In genomic region chr14:63273091-63273490, GRCh38 we compare ENCODE assay signal across 24 cellular contexts. TPM values are rescaled to one million over a fixed set of nuclear protein-coding genes. Genes with fewer than 3 reads are reported as not detected.
DNase-seq lines count a peak whose midpoint lies in the region; ATAC-seq and TF ChIP-seq lines count a peak whose summit lies in the region.
"Had no signal": no experiment of that assay in that cellular context is flagged by ENCODE, and none has a peak within 500 bp of the region (broad histone marks: within the 10 kb centered on the region; RNA-seq: fewer than 3 reads in every experiment).

No MANE protein-coding gene starts in this region.

- H3K18ac ChIP-seq in IMR-90 (ENCODE audit: low read depth, low read length), result no peak overlapping the region

- WGBS in IMR-90 (ENCODE audit: extremely low coverage in 2 of 2, insufficient read length in 1 of 2), 2 experiments, result no CpG with 5 or more reads among the region's 2 CpGs
- WGBS in gastroesophageal sphincter (ENCODE audit: low coverage in 1 of 2), 2 donors, result 17 to 37% methylated on average over 2 of the region's 2 CpGs

- H3K4me3 ChIP-seq in IMR-90 (ENCODE audit: insufficient read depth, low read depth, low read length) (no peak overlapping the region), gastroesophageal sphincter (no peak overlapping the region), upper lobe of right lung (no peak overlapping the region)
- H3K4me3 ChIP-seq: GM12878 had no signal

- H4K91ac ChIP-seq in IMR-90 (ENCODE audit: insufficient read depth, low read depth, low read length), result no peak overlapping the region

- no peak overlapping the region for H2BK20ac ChIP-seq in IMR-90 (ENCODE audit: low read depth, low read length)

- H3K4ac ChIP-seq in IMR-90 (ENCODE audit: low read depth, low read length), result no peak overlapping the region

- H3K9me1 ChIP-seq in IMR-90 (ENCODE audit: insufficient read depth, low read length), result no peaks in the 10 kb centered on the region

- H3K4me2 ChIP-seq in IMR-90 (ENCODE audit: low read depth, low read length), result no peak overlapping the region

- no peak for TF ChIP-seq RAD21 in IMR-90 (IDR thresholded peaks at IDR 0.05; ENCODE audit: low read length)

- H3K14ac ChIP-seq in IMR-90 (replicated peaks; ENCODE audit: low read depth, low read length), result no peak overlapping the region

- no peaks in the 10 kb centered on the region for H3K4me1 ChIP-seq in IMR-90 (ENCODE audit: control insufficient read depth, insufficient read depth, low read length)
- H3K4me1 ChIP-seq in gastroesophageal sphincter, result peaks cover 0 to 37% (median 7%) of the 10 kb centered on the region in 3 donors
- H3K4me1 ChIP-seq in upper lobe of right lung, result peaks cover 7% of the 10 kb centered on the region

- TF ChIP-seq EP300 in gastroesophageal sphincter (IDR thresholded peaks at IDR 0.05), result no peak

- H3K56ac ChIP-seq in IMR-90 (ENCODE audit: extremely low read depth, insufficient read depth, low read length), result no peak overlapping the region

- CTCF ChIA-PET in IMR-90 (lab: Yijun Ruan, JAX), result no interaction called here

- no peaks in the 10 kb centered on the region for H4K20me1 ChIP-seq in IMR-90 (ENCODE audit: insufficient read depth, low read length)

- dilution Hi-C loops in IMR-90 (cut with HindIII; ENCODE audit: low sequenced_read_pairs, unreplicated experiment), result no loop called here

- TF ChIP-seq CTCF in IMR-90 (conservative IDR thresholded peaks at IDR 0.05; ENCODE audit: low read depth, low read length), result no peak
- TF ChIP-seq CTCF in gastroesophageal sphincter (IDR thresholded peaks at IDR 0.05), result no peak
- TF ChIP-seq CTCF in upper lobe of right lung (IDR thresholded peaks at IDR 0.05), result no peak

- H2BK120ac ChIP-seq in IMR-90 (ENCODE audit: low read depth, low read length), result no peak overlapping the region

- H2BK15ac ChIP-seq in IMR-90 (ENCODE audit: low read depth, low read length), result no peak overlapping the region

- no peaks in the 10 kb centered on the region for H3K27me3 ChIP-seq in IMR-90 (ENCODE audit: control insufficient read depth, insufficient read depth, low read length)
- no peaks in the 10 kb centered on the region for H3K27me3 ChIP-seq in gastroesophageal sphincter
- no peaks in the 10 kb centered on the region for H3K27me3 ChIP-seq in upper lobe of right lung

- no peak; the same call in 1 of the 2 replicates for ATAC-seq in IMR-90 (ENCODE audit: low read depth)
- ATAC-seq in gastroesophageal sphincter, result no peak
- ATAC-seq in upper lobe of right lung, result peak; percentile 20
- no peak for ATAC-seq in HG03432 (IDR thresholded peaks at IDR 0.05; ENCODE audit: unreplicated experiment)
- ATAC-seq: GM12878, HepG2, Panc1 had no signal

- intact Hi-C loops in IMR-90 (cut with micrococcal nuclease), result loop anchor here (10.0 kb wide), 1 partner anchor 1348 kb away; no protein-coding TSS in a partner anchor
- intact Hi-C loops in upper lobe of right lung (cut with DNase I), result no loop called here

- no peaks in the 10 kb centered on the region for H3K9me3 ChIP-seq in IMR-90 (ENCODE audit: control insufficient read depth, insufficient read depth, low read length)
- H3K9me3 ChIP-seq in gastroesophageal sphincter, result no peaks in the 10 kb centered on the region
- H3K9me3 ChIP-seq in upper lobe of right lung, result no peaks in the 10 kb centered on the region

- no peak overlapping the region for H3K9ac ChIP-seq in IMR-90 (ENCODE audit: low read depth, low read length)

- H2BK5ac ChIP-seq in IMR-90 (ENCODE audit: low read depth, low read length, poor library complexity, severe bottlenecking), result no peak overlapping the region

- BruUV-seq in IMR-90 (replicated peaks; lab: Mats Ljungman, UMichigan), result no TSS peak

- POLR2A ChIA-PET in IMR-90 (lab: Charles Lee; ENCODE audit: unreplicated experiment), result no interaction called here

- H2AK9ac ChIP-seq in IMR-90 (replicated peaks; ENCODE audit: low read depth, low read length, poor library complexity), result no peak overlapping the region

- DNase-seq in EH (ENCODE audit: low read depth), result peak; percentile 40
- peak; percentile 12 for DNase-seq in IMR-90
- DNase-seq in upper lobe of right lung, result no peak
- no peak for DNase-seq in EL
- DNase-seq in activated CD4-positive, alpha-beta T cell treated with anti-CD3 and anti-CD28 coated beads, Interleukin-2, amount 50 U/mL, for 1 hour, result no peak
- DNase-seq: CD4-positive, CD25-positive, alpha-beta regulatory T cell; H7; HFFc6; KBM-7; MM.1S; NCI-H1048; NCI-H1436; NCI-H187 treated with DMSO at 0.1 percent for 48 hours; NCI-H2107; NCI-H510A had no signal

- H2AK5ac ChIP-seq in IMR-90 (ENCODE audit: low read depth, low read length), result no peak overlapping the region

- no peaks in the 10 kb centered on the region for H3K79me1 ChIP-seq in IMR-90 (ENCODE audit: low read depth in 1 of 2, low read length in 2 of 2)

- in situ Hi-C loops in IMR-90 (cut with MboI; ENCODE audit: low sequenced_read_pairs), result loop anchor here (5.0 kb wide), 1 partner anchor 101 kb away; no protein-coding TSS in a partner anchor

- no peak overlapping the region for H4K8ac ChIP-seq in IMR-90 (ENCODE audit: low read depth in 2 of 2, low read length in 2 of 2)

- no peak overlapping the region for H2AFZ ChIP-seq in IMR-90 (replicated peaks; ENCODE audit: low read length, poor library complexity)

- H3K23ac ChIP-seq in IMR-90 (ENCODE audit: low read depth, low read length), result no peak overlapping the region

- TF ChIP-seq POLR2A in IMR-90 (IDR thresholded peaks at IDR 0.05; ENCODE audit: low read depth, low read length) (no peak), gastroesophageal sphincter (IDR thresholded peaks at IDR 0.05) (no peak)

- H4K5ac ChIP-seq in IMR-90 (ENCODE audit: low read depth, low read length), result no peak overlapping the region

- no peak overlapping the region for H3K27ac ChIP-seq in IMR-90 (ENCODE audit: insufficient read depth, low read length)
- peak overlapping the region in 3 of 4 donors; percentile 39 to 56 (median 52) for H3K27ac ChIP-seq in gastroesophageal sphincter
- H3K27ac ChIP-seq in upper lobe of right lung, result peak overlapping the region; percentile 49
- H3K27ac ChIP-seq: HL-60 had no signal

- H3K36me3 ChIP-seq in IMR-90 (ENCODE audit: control insufficient read depth, insufficient read depth, low read length) (no peaks in the 10 kb centered on the region), gastroesophageal sphincter (peaks cover 0 to 8% of the 10 kb centered on the region in 2 donors), upper lobe of right lung (no peaks in the 10 kb centered on the region)

TF ChIP-seq in IMR-90, 13 proteins besides CTCF, POLR2A, EP300 and RAD21:
- no peak for TF ChIP-seq MXI1 (IDR thresholded peaks at IDR 0.05; ENCODE audit: borderline replicate concordance, low read depth, low read length)
- TF ChIP-seq FOS (IDR thresholded peaks at IDR 0.05; ENCODE audit: low read depth, low read length), result no peak
- TF ChIP-seq CHD1 (IDR thresholded peaks at IDR 0.05; ENCODE audit: low read depth, low read length), result no peak
- TF ChIP-seq MAZ (IDR thresholded peaks at IDR 0.05; ENCODE audit: borderline replicate concordance, low read depth, low read length), result no peak
- no peak for TF ChIP-seq NFE2L2 (IDR thresholded peaks at IDR 0.05; ENCODE audit: low read depth, low read length)
- no peak for TF ChIP-seq CEBPB (IDR thresholded peaks at IDR 0.05; ENCODE audit: low read depth, low read length)
- no peak for TF ChIP-seq ELK1 (IDR thresholded peaks at IDR 0.05; ENCODE audit: borderline replicate concordance, low read depth, low read length)
- TF ChIP-seq RFX5 (IDR thresholded peaks at IDR 0.05; ENCODE audit: low read depth, low read length), result no peak
- TF ChIP-seq RCOR1 (IDR thresholded peaks at IDR 0.05; ENCODE audit: insufficient replicate concordance, low read length), result no peak
- TF ChIP-seq SMC3 (IDR thresholded peaks at IDR 0.05; ENCODE audit: low read depth, low read length), result no peak
- TF ChIP-seq BHLHE40 (IDR thresholded peaks at IDR 0.05; ENCODE audit: low read depth, low read length), result no peak
- TF ChIP-seq USF2 (IDR thresholded peaks at IDR 0.05; ENCODE audit: low read depth, low read length), result no peak
- no peak for TF ChIP-seq MAFK (IDR thresholded peaks at IDR 0.05; ENCODE audit: low read depth, low read length)

RNA-seq across cellular contexts. Expression of gene GPHB5, which starts 45.6 kb away (rescaled TPM):
- total RNA-seq in IMR-90 (2012; rRNA removed) (not detected in 2 replicates), gastroesophageal sphincter (not detected), upper lobe of right lung (not detected)
- not detected in 2 replicates for polyA plus RNA-seq in IMR-90 (2012; rRNA removed)
- polyA plus RNA-seq in IMR-90 (2012; cell fraction: cytosol; rRNA removed), result not detected in 2 replicates
- polyA plus RNA-seq in IMR-90 (2012; cell fraction: nucleus; rRNA removed; ENCODE audit: low replicate concordance), result not detected in 2 replicates
- total RNA-seq: A673; CD4-positive, CD25-positive, alpha-beta regulatory T cell; GM12878; H7; HepG2; HFFc6; HT-29 had no signal
- polyA plus RNA-seq: BJ; CD4-positive, CD25-positive, alpha-beta regulatory T cell; GM12878; HepG2 had no signal

Comparison
In these comparisons a context has a peak if more than half of its experiments do, and no peak if none do; other contexts are left out.
1. DNase-seq: peak in EH (single experiment) and IMR-90 (single experiment); none in upper lobe of right lung (single experiment), EL (single experiment) and activated CD4-positive, alpha-beta T cell treated with anti-CD3 and anti-CD28 coated beads, Interleukin-2, amount 50 U/mL, for 1 hour (single experiment).